Comparison of ENCODE assay signal across 13 cellular contexts in the genomic region with DNA sequence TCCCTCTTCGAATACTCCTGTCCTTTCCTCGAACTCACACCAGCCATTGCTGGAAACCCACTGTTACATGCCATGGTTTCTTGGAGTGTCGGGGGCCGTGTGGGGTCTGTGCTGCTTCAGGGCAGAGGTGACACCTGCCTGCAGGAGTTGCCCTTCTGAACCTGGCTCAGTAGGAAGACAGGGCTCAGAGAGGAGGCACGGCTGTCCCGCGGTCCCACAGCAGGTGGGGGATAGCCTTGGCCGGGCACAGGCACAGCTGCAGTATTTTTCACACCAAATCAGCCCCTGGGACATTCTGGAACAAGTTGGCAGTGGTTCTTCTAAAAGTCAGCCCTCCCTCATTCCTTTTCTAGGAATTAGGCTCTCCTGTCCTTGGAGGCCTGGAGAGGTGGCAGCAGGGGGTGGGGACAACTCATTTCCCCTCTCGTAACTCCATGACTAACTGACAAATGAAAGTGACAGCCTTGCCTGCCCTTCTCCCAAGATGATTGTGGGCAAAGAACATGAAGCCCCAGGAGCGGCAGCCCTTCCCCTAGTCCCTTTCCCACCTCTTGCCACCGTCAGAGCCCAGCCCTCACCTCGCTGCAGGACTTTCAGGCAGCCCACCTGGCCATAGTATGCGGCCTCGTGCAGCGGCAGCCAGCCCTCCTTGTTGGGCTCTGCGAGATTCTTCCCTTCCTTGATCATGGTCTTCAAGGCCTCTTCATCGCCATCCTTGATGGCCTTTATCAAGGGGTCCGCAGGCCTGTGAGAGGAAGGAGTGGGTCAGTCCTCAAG. TPM values are rescaled to one million over a fixed set of nuclear protein-coding genes. Genes with fewer than 3 reads are reported as not detected.
DNase-seq lines count a peak whose midpoint lies in the region; ATAC-seq, FAIRE-seq and TF ChIP-seq lines count a peak whose summit lies in the region.
"Had no signal": no experiment of that assay in that cellular context is flagged by ENCODE, and none has a peak within 500 bp of the region (broad histone marks: within the 10 kb centered on the region; RNA-seq: fewer than 3 reads in every experiment).

No MANE protein-coding gene starts in this region.

- no peaks in the 10 kb centered on the region for H4K20me1 ChIP-seq in HepG2 (ENCODE audit: insufficient read depth, low read length)

- peaks cover 56% of the 10 kb centered on the region for H3K36me3 Mint-ChIP-seq in activated CD4-positive, alpha-beta memory T cell treated with anti-CD3 and anti-CD28 coated beads for 36 hours

- POLR2A ChIA-PET in activated CD4-positive, alpha-beta memory T cell treated with anti-CD3 and anti-CD28 coated beads for 36 hours (lab: Charles Lee): interaction anchor here (1.3 to 15.8 kb wide), 4 partner anchors 9 to 47 kb away, joined by 5 to 447 read pairs (median 6); a partner anchor contains a TSS
- POLR2A ChIA-PET in HepG2 (lab: Yijun Ruan, JAX): interaction anchor here (2.2 to 2.4 kb wide), 2 partner anchors 12 to 13 kb away, joined by 11 to 14 read pairs; no protein-coding TSS in a partner anchor

- H3K4me2 ChIP-seq in HepG2 (ENCODE audit: low read depth, low read length): peak overlapping the region; percentile 98
- H3K4me2 ChIP-seq: smooth muscle cell had no signal

- DNase-seq in left ventricle myocardium inferior (no peak), left cardiac atrium (no peak), HepG2 (ENCODE audit: low spot score) (no peak), transverse colon (no peak), putamen (ENCODE audit: low spot score) (no peak), foreskin fibroblast (no peak), GM19238 (ENCODE audit: insufficient read length, low spot score) (no peak)
- DNase-seq in activated CD4-positive, alpha-beta memory T cell treated with anti-CD3 and anti-CD28 coated beads for 36 hours: peak; percentile 61
- DNase-seq: GDM1, NCI-H187 had no signal

- 36% methylated on average over 12 of the region's 18 CpGs for WGBS in HepG2 (ENCODE audit: low lambda C conversion rate)
- 62 to 91% methylated on average over 8 to 18 of the region's 18 CpGs for WGBS in transverse colon (ENCODE audit: low coverage in 1 of 2), 2 donors

- H3K4me3 Mint-ChIP-seq in activated CD4-positive, alpha-beta memory T cell treated with anti-CD3 and anti-CD28 coated beads for 36 hours: peak overlapping the region; percentile 83

- H3K36me3 ChIP-seq in left ventricle myocardium inferior (peaks cover 80% of the 10 kb centered on the region), HepG2 (replicated peaks in 1 of 2; ENCODE audit: control insufficient read depth in 1 of 2, insufficient read depth in 2 of 2, low read length in 2 of 2) (no peaks in the 10 kb centered on the region), transverse colon (no peaks in the 10 kb centered on the region)

- H3K4me3 ChIP-seq in left ventricle myocardium inferior (no peak overlapping the region), HepG2 (replicated peaks in 1 of 3; ENCODE audit: insufficient read depth in 1 of 3, low read depth in 2 of 3, low read length in 3 of 3) (peak overlapping the region; percentile 25 to 66 (median 58)), transverse colon (peak overlapping the region in 1 of 4 donors; percentile 24), foreskin fibroblast (ENCODE audit: low read depth in 1 of 2, low read length in 2 of 2) (no peak overlapping the region)
- H3K4me3 ChIP-seq: smooth muscle cell had no signal

- no peak for TF ChIP-seq EP300 in HepG2 (IDR thresholded peaks at IDR 0.05; ENCODE audit: low read depth in 2 of 2, low read length in 2 of 2)
- no peak for TF ChIP-seq EP300 in HepG2 (CRISPR knock-in tag; IDR thresholded peaks at IDR 0.05; ENCODE audit: borderline replicate concordance)
- TF ChIP-seq EP300 in transverse colon (IDR thresholded peaks at IDR 0.05; ENCODE audit: low read depth): no peak

- peak overlapping the region; percentile 62 for H2AFZ ChIP-seq in HepG2 (ENCODE audit: low read length)

- in situ Hi-C loops in HepG2 (cut with HindIII; ENCODE audit: extremely low pct_ligation_motif_present, low pct_unique_long_range_greater_than_20kb): no loop called here
- in situ Hi-C loops in transverse colon (cut with MboI; ENCODE audit: low pct_ligation_motif_present in 1 of 4, low pct_unique_long_range_greater_than_20kb in 1 of 4, low sequenced_read_pairs in 3 of 4): no loop called here

- peak overlapping the region; percentile 44 for H3K9ac ChIP-seq in HepG2 (ENCODE audit: insufficient read depth, low read depth, low read length)

- H3K27ac Mint-ChIP-seq in activated CD4-positive, alpha-beta memory T cell treated with anti-CD3 and anti-CD28 coated beads for 36 hours: peak overlapping the region; percentile 100

- H3K4me1 ChIP-seq in left ventricle myocardium inferior: peaks cover 72% of the 10 kb centered on the region
- H3K4me1 ChIP-seq in HepG2 (ENCODE audit: insufficient read depth, low read length): peaks cover 68% of the 10 kb centered on the region
- H3K4me1 ChIP-seq in transverse colon: peaks cover 0 to 40% (median 24%) of the 10 kb centered on the region in 4 donors

- ATAC-seq in left cardiac atrium (no peak), HepG2 (peak; percentile 45)

- no peaks in the 10 kb centered on the region for H3K9me3 ChIP-seq in left ventricle myocardium inferior (replicated peaks)
- H3K9me3 ChIP-seq in HepG2 (ENCODE audit: low read length): no peaks in the 10 kb centered on the region
- H3K9me3 ChIP-seq in transverse colon: no peaks in the 10 kb centered on the region

- BruUV-seq in HepG2 (replicated peaks; lab: Mats Ljungman, UMichigan): no TSS peak

- TF ChIP-seq CTCF in left ventricle myocardium inferior (IDR thresholded peaks at IDR 0.05; ENCODE audit: borderline replicate concordance): no peak
- no peak for TF ChIP-seq CTCF in HepG2 (CRISPR knock-in tag; IDR thresholded peaks at IDR 0.05)
- TF ChIP-seq CTCF in transverse colon (IDR thresholded peaks at IDR 0.05): no peak
- TF ChIP-seq CTCF in foreskin fibroblast (IDR thresholded peaks at IDR 0.05; ENCODE audit: low read depth, low read length): no peak

- H3K27me3 Mint-ChIP-seq in activated CD4-positive, alpha-beta memory T cell treated with anti-CD3 and anti-CD28 coated beads for 36 hours: no peaks in the 10 kb centered on the region

- H3K27ac ChIP-seq in left ventricle myocardium inferior (replicated peaks) (peak overlapping the region; percentile 75), HepG2 (ENCODE audit: extremely low read length, insufficient read depth, low read length) (no peak overlapping the region), transverse colon (peak overlapping the region; percentile 70 to 87 (median 73))

- H3K27me3 ChIP-seq in left ventricle myocardium inferior (ENCODE audit: low read depth) (no peaks in the 10 kb centered on the region), HepG2 (ENCODE audit: control insufficient read depth in 1 of 2, insufficient read depth in 2 of 2, low read length in 2 of 2) (no peaks in the 10 kb centered on the region), transverse colon (no peaks in the 10 kb centered on the region)

- FAIRE-seq in HepG2 (lab: Jason Lieb, UNC): no peak
- FAIRE-seq: bronchial epithelial cell had no signal

- CTCF ChIA-PET in activated CD4-positive, alpha-beta memory T cell treated with anti-CD3 and anti-CD28 coated beads for 36 hours (lab: Charles Lee): interaction anchor here (0.6 to 19.1 kb wide), 8 partner anchors 9 to 75 kb away, joined by 3 to 318 read pairs (median 4); no protein-coding TSS in a partner anchor
- CTCF ChIA-PET in HepG2 (lab: Yijun Ruan, JAX; ENCODE audit: low intra/inter-chr PET ratio, low total read pairs): interaction anchor here (0.8 to 2.0 kb wide), 5 partner anchors 14 to 49 kb away, joined by 3 to 23 read pairs (median 4); no protein-coding TSS in a partner anchor

- peaks cover 84% of the 10 kb centered on the region for H3K4me1 Mint-ChIP-seq in activated CD4-positive, alpha-beta memory T cell treated with anti-CD3 and anti-CD28 coated beads for 36 hours (ENCODE audit: low read depth)

- intact Hi-C loops in left ventricle myocardium inferior (cut with micrococcal nuclease): no loop called here
- intact Hi-C loops in left cardiac atrium (cut with DNase I): no loop called here
- intact Hi-C loops in activated CD4-positive, alpha-beta memory T cell treated with anti-CD3 and anti-CD28 coated beads for 36 hours (cut with micrococcal nuclease): loop anchor here (2.0 to 10.0 kb wide), 3 partner anchors 13 to 749 kb away; a partner anchor contains a TSS
- intact Hi-C loops in HepG2 (cut with micrococcal nuclease; ENCODE audit: unreplicated experiment): loop anchor here (1.0 to 10.0 kb wide), 2 partner anchors 16 to 181 kb away; no protein-coding TSS in a partner anchor
- intact Hi-C loops in transverse colon (cut with DNase I; ENCODE audit: low total_unique reads): no loop called here

- TF ChIP-seq POLR2A in HepG2 (IDR thresholded peaks at IDR 0.05; ENCODE audit: insufficient read depth in 1 of 2, low read depth in 2 of 2, low read length in 2 of 2) (no peak), transverse colon (IDR thresholded peaks at IDR 0.05) (no peak)

- TF ChIP-seq RAD21 in HepG2 (CRISPR knock-in tag; IDR thresholded peaks at IDR 0.05): no peak

- H3K9me3 Mint-ChIP-seq in activated CD4-positive, alpha-beta memory T cell treated with anti-CD3 and anti-CD28 coated beads for 36 hours: no peaks in the 10 kb centered on the region

- no peaks in the 10 kb centered on the region for H3K79me2 ChIP-seq in HepG2 (ENCODE audit: insufficient read depth, low read length)

RNA-seq across cellular contexts. Expression of a gene that starts 22.4 kb away (rescaled TPM):
- total RNA-seq in left ventricle myocardium inferior (251 TPM), left cardiac atrium (100 to 1,000 TPM; 102 to 105 TPM), HepG2 (2016; rRNA removed; fragmentation: Illumina TruSeq; extraction: Trizol) (0.46 and 0.82 TPM in 2 replicates), transverse colon (10 to 100 TPM; 22.1 to 35.8 (median 27.9) TPM)
- 10 to 100 TPM; 40.6 to 44.6 TPM for total RNA-seq in activated CD4-positive, alpha-beta memory T cell treated with anti-CD3 and anti-CD28 coated beads for 36 hours
- total RNA-seq in HepG2 (2016; cell fraction: cytosol; rRNA removed; fragmentation: Illumina TruSeq; extraction: Trizol; ENCODE audit: low read depth): 0.26 and 0.40 TPM in 2 replicates
- total RNA-seq in HepG2 (2016; cell fraction: insoluble cytoplasmic fraction; rRNA removed; fragmentation: Illumina TruSeq; extraction: Trizol): 0.62 and 0.93 TPM in 2 replicates
- total RNA-seq in HepG2 (2016; cell fraction: membrane; rRNA removed; fragmentation: Illumina TruSeq; extraction: Trizol): 0.37 and 0.83 TPM in 2 replicates
- 1.1 and 1.3 TPM in 2 replicates for total RNA-seq in HepG2 (2016; cell fraction: nucleus; rRNA removed; fragmentation: Illumina TruSeq; extraction: Trizol)
- 4.1 and 4.5 TPM in 2 replicates for polyA plus RNA-seq in HepG2 (2011; rRNA removed)
- polyA plus RNA-seq in HepG2 (2011; cell fraction: cytosol; rRNA removed): 4.5 and 6.1 TPM in 2 replicates
- 9.6 and 13.9 TPM in 2 replicates for polyA plus RNA-seq in HepG2 (2011; cell fraction: nucleus; rRNA removed)
- 0.48 and 0.80 TPM in 2 replicates for polyA plus RNA-seq in HepG2 (2012)
- 0.21 and 0.37 TPM in 2 replicates for polyA plus RNA-seq in HepG2 (2016; cell fraction: cytosol; fragmentation: Illumina TruSeq; extraction: Trizol; ENCODE audit: low read depth)
- polyA plus RNA-seq in HepG2 (2016; cell fraction: insoluble cytoplasmic fraction; fragmentation: Illumina TruSeq; extraction: Trizol; ENCODE audit: low read depth): 0.58 and 0.71 TPM in 2 replicates
- polyA plus RNA-seq in HepG2 (2016; cell fraction: membrane; fragmentation: Illumina TruSeq; extraction: Trizol; ENCODE audit: low read depth): 0.35 and 0.43 TPM in 2 replicates
- 1.0 and 1.6 TPM in 2 replicates for polyA plus RNA-seq in HepG2 (2016; cell fraction: nucleus; fragmentation: Illumina TruSeq; extraction: Trizol; ENCODE audit: insufficient read depth, low read depth)
- 14.4 TPM in 1 of 2 replicates, not detected in the other for polyA minus RNA-seq in HepG2 (2011; rRNA and poly(A)+ RNA removed; ENCODE audit: low replicate concordance)
- polyA minus RNA-seq in HepG2 (2011; cell fraction: cytosol; rRNA and poly(A)+ RNA removed): 3.1 and 3.4 TPM in 2 replicates
- polyA minus RNA-seq in HepG2 (2011; cell fraction: nucleus; rRNA and poly(A)+ RNA removed): 3.7 and 6.6 TPM in 2 replicates
- polyA plus RNA-seq: smooth muscle cell had no signal

RNA-seq across cellular contexts. Expression of a gene that starts 26.8 kb away (rescaled TPM):
- total RNA-seq in left ventricle myocardium inferior (not detected), left cardiac atrium (not detected), HepG2 (2016; rRNA removed; fragmentation: Illumina TruSeq; extraction: Trizol) (1.1 and 1.5 TPM in 2 replicates), transverse colon (not detected)
- not detected for total RNA-seq in activated CD4-positive, alpha-beta memory T cell treated with anti-CD3 and anti-CD28 coated beads for 36 hours
- 0.18 and 0.51 TPM in 2 replicates for total RNA-seq in HepG2 (2016; cell fraction: cytosol; rRNA removed; fragmentation: Illumina TruSeq; extraction: Trizol; ENCODE audit: low read depth)
- 0.95 and 1.2 TPM in 2 replicates for total RNA-seq in HepG2 (2016; cell fraction: insoluble cytoplasmic fraction; rRNA removed; fragmentation: Illumina TruSeq; extraction: Trizol)
- 1.1 and 1.4 TPM in 2 replicates for total RNA-seq in HepG2 (2016; cell fraction: membrane; rRNA removed; fragmentation: Illumina TruSeq; extraction: Trizol)
- total RNA-seq in HepG2 (2016; cell fraction: nucleus; rRNA removed; fragmentation: Illumina TruSeq; extraction: Trizol): 0.38 and 1.1 TPM in 2 replicates
- 0.80 and 1.1 TPM in 2 replicates for polyA plus RNA-seq in HepG2 (2011; rRNA removed)
- 0.47 and 0.89 TPM in 2 replicates for polyA plus RNA-seq in HepG2 (2011; cell fraction: cytosol; rRNA removed)
- 0.45 and 0.61 TPM in 2 replicates for polyA plus RNA-seq in HepG2 (2011; cell fraction: nucleus; rRNA removed)
- polyA plus RNA-seq in HepG2 (2012): 0.69 and 0.97 TPM in 2 replicates
- polyA plus RNA-seq in HepG2 (2016; cell fraction: cytosol; fragmentation: Illumina TruSeq; extraction: Trizol; ENCODE audit: low read depth): 0.54 and 0.60 TPM in 2 replicates
- 1.4 and 1.8 TPM in 2 replicates for polyA plus RNA-seq in HepG2 (2016; cell fraction: insoluble cytoplasmic fraction; fragmentation: Illumina TruSeq; extraction: Trizol; ENCODE audit: low read depth)
- polyA plus RNA-seq in HepG2 (2016; cell fraction: membrane; fragmentation: Illumina TruSeq; extraction: Trizol; ENCODE audit: low read depth): 0.57 and 0.84 TPM in 2 replicates
- polyA plus RNA-seq in HepG2 (2016; cell fraction: nucleus; fragmentation: Illumina TruSeq; extraction: Trizol; ENCODE audit: insufficient read depth, low read depth): 1.6 and 2.1 TPM in 2 replicates
- polyA minus RNA-seq in HepG2 (2011; rRNA and poly(A)+ RNA removed; ENCODE audit: low replicate concordance): 1.6 TPM in 1 of 2 replicates, not detected in the other
- polyA minus RNA-seq in HepG2 (2011; cell fraction: cytosol; rRNA and poly(A)+ RNA removed): not detected in 2 replicates
- not detected in 2 replicates for polyA minus RNA-seq in HepG2 (2011; cell fraction: nucleus; rRNA and poly(A)+ RNA removed)
- total RNA-seq: bronchial epithelial cell, smooth muscle cell had no signal
- polyA plus RNA-seq: esophagus, smooth muscle cell had no signal

RNA-seq across cellular contexts. Expression of a gene that starts 43.2 kb away (rescaled TPM):
- total RNA-seq in left ventricle myocardium inferior (1.2 TPM), left cardiac atrium (not detected), HepG2 (2016; rRNA removed; fragmentation: Illumina TruSeq; extraction: Trizol) (0.11 TPM in 1 of 2 replicates, not detected in the other), transverse colon (not detected)
- under 1 TPM; 0.44 to 0.69 TPM for total RNA-seq in activated CD4-positive, alpha-beta memory T cell treated with anti-CD3 and anti-CD28 coated beads for 36 hours
- not detected in 2 replicates for total RNA-seq in HepG2 (2016; cell fraction: cytosol; rRNA removed; fragmentation: Illumina TruSeq; extraction: Trizol; ENCODE audit: low read depth)
- total RNA-seq in HepG2 (2016; cell fraction: insoluble cytoplasmic fraction; rRNA removed; fragmentation: Illumina TruSeq; extraction: Trizol): not detected in 2 replicates
- not detected in 2 replicates for total RNA-seq in HepG2 (2016; cell fraction: membrane; rRNA removed; fragmentation: Illumina TruSeq; extraction: Trizol)
- total RNA-seq in HepG2 (2016; cell fraction: nucleus; rRNA removed; fragmentation: Illumina TruSeq; extraction: Trizol): not detected in 2 replicates
- 0.13 TPM in 1 of 2 replicates, not detected in the other for polyA plus RNA-seq in HepG2 (2011; rRNA removed)
- polyA plus RNA-seq in HepG2 (2011; cell fraction: cytosol; rRNA removed): not detected in 2 replicates
- 0.17 TPM in 1 of 2 replicates, not detected in the other for polyA plus RNA-seq in HepG2 (2011; cell fraction: nucleus; rRNA removed)
- 0.11 TPM in 1 of 2 replicates, not detected in the other for polyA plus RNA-seq in HepG2 (2012)
- not detected in 2 replicates for polyA plus RNA-seq in HepG2 (2016; cell fraction: cytosol; fragmentation: Illumina TruSeq; extraction: Trizol; ENCODE audit: low read depth)
- polyA plus RNA-seq in HepG2 (2016; cell fraction: insoluble cytoplasmic fraction; fragmentation: Illumina TruSeq; extraction: Trizol; ENCODE audit: low read depth): not detected in 2 replicates
- 0.16 TPM in 1 of 2 replicates, not detected in the other for polyA plus RNA-seq in HepG2 (2016; cell fraction: membrane; fragmentation: Illumina TruSeq; extraction: Trizol; ENCODE audit: low read depth)
- polyA plus RNA-seq in HepG2 (2016; cell fraction: nucleus; fragmentation: Illumina TruSeq; extraction: Trizol; ENCODE audit: insufficient read depth, low read depth): 0.33 TPM in 1 of 2 replicates, not detected in the other
- polyA minus RNA-seq in HepG2 (2011; rRNA and poly(A)+ RNA removed; ENCODE audit: low replicate concordance): 0.20 TPM in 1 of 2 replicates, not detected in the other
- polyA minus RNA-seq in HepG2 (2011; cell fraction: cytosol; rRNA and poly(A)+ RNA removed): not detected in 2 replicates
- not detected in 2 replicates for polyA minus RNA-seq in HepG2 (2011; cell fraction: nucleus; rRNA and poly(A)+ RNA removed)
- total RNA-seq: bronchial epithelial cell, smooth muscle cell had no signal
- polyA plus RNA-seq: esophagus, smooth muscle cell had no signal

Comparison
In these comparisons a context has a peak if more than half of its experiments do, and no peak if none do; other contexts are left out.
1. H3K4me3 ChIP-seq: peak in HepG2 (3 of 3); none in left ventricle myocardium inferior (single experiment) and foreskin fibroblast (0 of 2).
2. RNA of a gene that starts 22.4 kb away (total RNA-seq): 251 TPM in left ventricle myocardium inferior (single experiment), 102 to 105 TPM in left cardiac atrium, 40.6 to 44.6 TPM in activated CD4-positive, alpha-beta memory T cell treated with anti-CD3 and anti-CD28 coated beads for 36 hours and 22.1 to 35.8 TPM in transverse colon; 0.26 to 1.3 TPM in HepG2; every median in the first group is over 4 times any median in the second.
3. intact Hi-C loops: an anchor here in activated CD4-positive, alpha-beta memory T cell treated with anti-CD3 and anti-CD28 coated beads for 36 hours (2.0 to 10.0 kb wide) and HepG2 (1.0 to 10.0 kb wide); none called in left ventricle myocardium inferior, left cardiac atrium and transverse colon.